ENCODE assay signal across 21 cellular contexts in genomic region chr5:175851727-175852126, GRCh38. TPM values are rescaled to one million over a fixed set of nuclear protein-coding genes. Genes with fewer than 3 reads are reported as not detected.
DNase-seq lines count a peak whose midpoint lies in the region; ATAC-seq, FAIRE-seq and TF ChIP-seq lines count a peak whose summit lies in the region.
"Had no signal": no experiment of that assay in that cellular context is flagged by ENCODE, and none has a peak within 500 bp of the region (broad histone marks: within the 10 kb centered on the region; RNA-seq: fewer than 3 reads in every experiment).

No MANE protein-coding gene starts in this region.

- H3K27ac ChIP-seq in A549: peak overlapping the region; percentile 97 to 99
- peak overlapping the region in 2 of 11 experiments; percentile 0 to 21; a peak in 2 of 22 replicates for H3K27ac ChIP-seq in BLaER1 treated with 17β-estradiol and CSF1 and Interleukin-3, amounts not matched to agents 10 nM and 100 nM

- no peak overlapping the region for H3K4me2 ChIP-seq in A549
- H3K4me2 ChIP-seq in BLaER1 treated with 17β-estradiol and CSF1 and Interleukin-3, amounts not matched to agents 10 nM and 100 nM: peak overlapping the region; percentile 67 to 87 (median 78)
- H3K4me2 ChIP-seq: GM23338 had no signal

- no peak for TF ChIP-seq EP300 in A549 (IDR thresholded peaks at IDR 0.05)

- no peak for TF ChIP-seq POLR2A in A549 (IDR thresholded peaks at IDR 0.05; ENCODE audit: low read length)

- no peaks in the 10 kb centered on the region for H3K27me3 ChIP-seq in BLaER1 treated with 17β-estradiol and CSF1 and Interleukin-3, amounts not matched to agents 10 nM and 100 nM

- H3K9ac ChIP-seq in BLaER1 treated with 17β-estradiol and CSF1 and Interleukin-3, amounts not matched to agents 10 nM and 100 nM: peak overlapping the region in 6 of 11 experiments; percentile 7 to 35 (median 28); a peak in 4 of 22 replicates

- H3K9me3 Mint-ChIP-seq in chondrocyte (ENCODE audit: low read depth): no peaks in the 10 kb centered on the region
- H3K9me3 Mint-ChIP-seq: CD14-positive monocyte; CD4-positive, alpha-beta T cell; CD8-positive, alpha-beta memory T cell; GM23338; HFFc6 had no signal

- peaks cover 87% of the 10 kb centered on the region for H3K4me1 ChIP-seq in A549
- peaks cover 50 to 75% (median 69%) of the 10 kb centered on the region in 10 experiments for H3K4me1 ChIP-seq in BLaER1 treated with 17β-estradiol and CSF1 and Interleukin-3, amounts not matched to agents 10 nM and 100 nM
- H3K4me1 ChIP-seq: HAP-1 had no signal

- no peaks in the 10 kb centered on the region for H3K36me3 Mint-ChIP-seq in chondrocyte (ENCODE audit: low read depth)
- H3K36me3 Mint-ChIP-seq: CD14-positive monocyte had no signal

- WGBS in A549 (ENCODE audit: missing lambda C conversion rate): 93% methylated on average over 9 of the region's 9 CpGs

- H3K4me3 ChIP-seq in A549: no peak overlapping the region
- no peak overlapping the region for H3K4me3 ChIP-seq in BLaER1 treated with 17β-estradiol and CSF1 and Interleukin-3, amounts not matched to agents 10 nM and 100 nM
- H3K4me3 ChIP-seq: GM12878, GM23338, HAP-1 had no signal

- DNase-seq in A549 (ENCODE audit: low read depth in 1 of 2, low spot score in 1 of 2) (no peak), chondrocyte (ENCODE audit: low spot score) (peak; percentile 55), left lobe of liver (ENCODE audit: low spot score) (no peak)
- DNase-seq: 8988T; CD4-positive, alpha-beta T cell; CD8-positive, alpha-beta memory T cell; DMS 273 treated with DMSO at 0.1 percent for 48 hours; DMS79; EL; GDM1; HFFc6 had no signal

- no peaks in the 10 kb centered on the region for H3K9me3 ChIP-seq in A549
- H3K9me3 ChIP-seq in BLaER1 treated with 17β-estradiol and CSF1 and Interleukin-3, amounts not matched to agents 10 nM and 100 nM (replicated peaks in 1 of 11): no peaks in the 10 kb centered on the region
- H3K9me3 ChIP-seq: HAP-1 had no signal

- H4K20me1 ChIP-seq in BLaER1 treated with 17β-estradiol and CSF1 and Interleukin-3, amounts not matched to agents 10 nM and 100 nM: no peaks in the 10 kb centered on the region; a peak in 2 of 22 replicates

- ATAC-seq in A549: no peak
- no peak for ATAC-seq in HG02885 (IDR thresholded peaks at IDR 0.05; ENCODE audit: poor library complexity, unreplicated experiment)
- no peak for ATAC-seq in left lobe of liver
- ATAC-seq in HG03280 (IDR thresholded peaks at IDR 0.05; ENCODE audit: unreplicated experiment): no peak
- ATAC-seq: GM12878, GM23338 had no signal

- TF ChIP-seq CTCF in A549 (IDR thresholded peaks at IDR 0.05) (no peak), chondrocyte (IDR thresholded peaks at IDR 0.05) (no peak)

- H3K27ac Mint-ChIP-seq in chondrocyte (ENCODE audit: unreplicated experiment): no peak overlapping the region
- H3K27ac Mint-ChIP-seq: CD4-positive, alpha-beta T cell; CD8-positive, alpha-beta memory T cell; GM23338; HFFc6 had no signal

- POLR2A ChIA-PET in A549 (lab: Yijun Ruan, JAX): no interaction called here

- H3K36me3 ChIP-seq in BLaER1 treated with 17β-estradiol and CSF1 and Interleukin-3, amounts not matched to agents 10 nM and 100 nM: no peaks in the 10 kb centered on the region
- H3K36me3 ChIP-seq: HAP-1 had no signal

- CTCF ChIA-PET in A549 (lab: Yijun Ruan, JAX): interaction anchor here (0.6 to 1.6 kb wide), 7 partner anchors 12 to 1922 kb away, joined by 3 to 5 read pairs (median 3); no protein-coding TSS in a partner anchor

- no peaks in the 10 kb centered on the region for H3K4me1 Mint-ChIP-seq in chondrocyte (ENCODE audit: low read depth)
- H3K4me1 Mint-ChIP-seq: CD8-positive, alpha-beta memory T cell had no signal

- no peak for TF ChIP-seq RAD21 in A549 (conservative IDR thresholded peaks at IDR 0.05 in 1 of 2, IDR thresholded peaks at IDR 0.05 in 1 of 2)

- no peak for FAIRE-seq in A549 (lab: Jason Lieb, UNC)
- FAIRE-seq: D721Med, GM12878, GM18507, H54 had no signal

- no peak overlapping the region for H3K4me3 Mint-ChIP-seq in chondrocyte (ENCODE audit: unreplicated experiment)
- H3K4me3 Mint-ChIP-seq: CD14-positive monocyte; CD4-positive, alpha-beta T cell; CD8-positive, alpha-beta memory T cell; GM23338; HFFc6 had no signal

- peaks cover 44% of the 10 kb centered on the region for H3K27me3 Mint-ChIP-seq in chondrocyte (ENCODE audit: low read depth)

TF ChIP-seq in A549, 52 proteins besides CTCF, POLR2A, EP300 and RAD21:
- no peak for TF ChIP-seq RCOR1 (IDR thresholded peaks at IDR 0.05; ENCODE audit: low read depth, low read length)
- no peak for TF ChIP-seq RNF2 (IDR thresholded peaks at IDR 0.05; ENCODE audit: borderline replicate concordance, low read depth)
- no peak for TF ChIP-seq HOXA7 (CRISPR knock-in tag; IDR thresholded peaks at IDR 0.05)
- TF ChIP-seq CHD4 (IDR thresholded peaks at IDR 0.05; ENCODE audit: borderline replicate concordance): no peak
- no peak for TF ChIP-seq MAFK (IDR thresholded peaks at IDR 0.05; ENCODE audit: partially characterized antibody)

RNA-seq across cellular contexts. Expression of gene CPLX2, which starts 19.7 kb away (rescaled TPM):
- 365 and 415 TPM in 2 replicates for polyA plus RNA-seq in A549 (2011; rRNA removed)
- polyA plus RNA-seq in A549 (2012; cell fraction: cytosol; rRNA removed): 262 and 269 TPM in 2 replicates
- polyA plus RNA-seq in A549 (2012; cell fraction: nucleus; rRNA removed): 257 and 259 TPM in 2 replicates
- 360 to 395 TPM (median 360 TPM) in 3 replicates for polyA plus RNA-seq in A549 (2017; fragmentation: RNase III; extraction: RNeasy Plus Mini Kit Qiagen cat#74134 plus additional on column Dnase treatment)
- 372 and 391 TPM in 2 replicates for polyA minus RNA-seq in A549 (2011; rRNA and poly(A)+ RNA removed)
- total RNA-seq in chondrocyte: not detected in 3 replicates
- total RNA-seq in left lobe of liver: not detected
- total RNA-seq: CD4-positive, alpha-beta T cell; CD8-positive, alpha-beta memory T cell; HFFc6 had no signal
- polyA plus RNA-seq: CD14-positive monocyte; CD8-positive, alpha-beta memory T cell had no signal
